In genomic region chr13:77300176-77301141, GRCh38 we compare ENCODE assay signal across 10 cellular contexts. TPM values are rescaled to one million over a fixed set of nuclear protein-coding genes. Genes with fewer than 3 reads are reported as not detected.
DNase-seq lines count a peak whose midpoint lies in the region; ATAC-seq and TF ChIP-seq lines count a peak whose summit lies in the region.
"Had no signal": no experiment of that assay in that cellular context is flagged by ENCODE, and none has a peak within 500 bp of the region (broad histone marks: within the 10 kb centered on the region; RNA-seq: fewer than 3 reads in every experiment).

No MANE protein-coding gene starts in this region.

- DNase-seq in heart left ventricle: no peak
- DNase-seq in right atrium auricular region (ENCODE audit: low spot score): no peak
- DNase-seq in SK-N-MC (ENCODE audit: low read depth, low spot score): no peak
- no peak for DNase-seq in aorta
- DNase-seq in amniotic stem cell (lab: John Stamatoyannopoulos, UW): no peak
- no peak for DNase-seq in HT-29 (ENCODE audit: low spot score)
- DNase-seq in cerebellar cortex (ENCODE audit: low spot score): no peak
- DNase-seq: CD8-positive, alpha-beta T cell; nephron progenitor cell had no signal

- peaks cover 0 to 67% (median 23%) of the 10 kb centered on the region in 12 donors for H3K4me1 ChIP-seq in heart left ventricle
- peaks cover 0 to 25% of the 10 kb centered on the region in 2 donors for H3K4me1 ChIP-seq in right atrium auricular region
- H3K4me1 ChIP-seq in gastroesophageal sphincter: peaks cover 10 to 42% (median 13%) of the 10 kb centered on the region in 3 donors
- H3K4me1 ChIP-seq in aorta (ENCODE audit: control insufficient read depth in 1 of 2, insufficient read depth in 2 of 2, low read length in 2 of 2): no peaks in the 10 kb centered on the region

- TF ChIP-seq POLR2A in heart left ventricle (IDR thresholded peaks at IDR 0.05) (no peak), gastroesophageal sphincter (IDR thresholded peaks at IDR 0.05) (no peak)

- H3K4me3 ChIP-seq in heart left ventricle: peak overlapping the region in 1 of 12 donors; percentile 2
- H3K4me3 ChIP-seq in right atrium auricular region: no peak overlapping the region
- H3K4me3 ChIP-seq in SK-N-MC: peak overlapping the region; percentile 66
- no peak overlapping the region for H3K4me3 ChIP-seq in gastroesophageal sphincter
- peak overlapping the region in 1 of 2 donors; percentile 18 for H3K4me3 ChIP-seq in aorta (ENCODE audit: low read length in 2 of 2)

- ATAC-seq in heart left ventricle (peak in 3 of 4 donors; percentile 20 to 45 (median 30)), gastroesophageal sphincter (no peak), aorta (ENCODE audit: low FRiP score) (peak; percentile 38)
- ATAC-seq: CD8-positive, alpha-beta T cell had no signal

- H3K27ac ChIP-seq in heart left ventricle (peak overlapping the region in 2 of 12 donors; percentile 4 to 65), right atrium auricular region (peak overlapping the region in 1 of 2 donors; percentile 16), SK-N-MC (peak overlapping the region; percentile 86), gastroesophageal sphincter (peak overlapping the region in 3 of 4 donors; percentile 1 to 39 (median 35)), aorta (ENCODE audit: low read depth in 1 of 2, low read length in 2 of 2) (peak overlapping the region in 1 of 2 donors; percentile 85)

- TF ChIP-seq EP300 in gastroesophageal sphincter (IDR thresholded peaks at IDR 0.05): no peak

- H3K36me3 ChIP-seq in heart left ventricle (peaks cover 0 to 9% (median 3%) of the 10 kb centered on the region in 9 donors), right atrium auricular region (no peaks in the 10 kb centered on the region), SK-N-MC (ENCODE audit: insufficient read depth, low read length) (peaks cover 8% of the 10 kb centered on the region), gastroesophageal sphincter (no peaks in the 10 kb centered on the region), aorta (ENCODE audit: control insufficient read depth in 1 of 2, insufficient read depth in 2 of 2, low read length in 1 of 2) (no peaks in the 10 kb centered on the region)

- H3K9ac ChIP-seq in SK-N-MC (ENCODE audit: insufficient read length): peak overlapping the region; percentile 73

- H3K27me3 ChIP-seq in heart left ventricle: no peaks in the 10 kb centered on the region
- no peaks in the 10 kb centered on the region for H3K27me3 ChIP-seq in right atrium auricular region
- no peaks in the 10 kb centered on the region for H3K27me3 ChIP-seq in gastroesophageal sphincter
- H3K27me3 ChIP-seq in aorta (ENCODE audit: control insufficient read depth in 1 of 2, insufficient read depth in 2 of 2, low read length in 1 of 2): no peaks in the 10 kb centered on the region

- intact Hi-C loops in heart left ventricle (cut with DNase I) (no loop called here), aorta (cut with DNase I) (no loop called here)

- TF ChIP-seq CTCF in heart left ventricle (IDR thresholded peaks at IDR 0.05): no peak
- no peak for TF ChIP-seq CTCF in right atrium auricular region (IDR thresholded peaks at IDR 0.05)
- no peak for TF ChIP-seq CTCF in gastroesophageal sphincter (IDR thresholded peaks at IDR 0.05)

- H3K9me3 ChIP-seq in heart left ventricle (peaks cover 0 to 12% (median 0%) of the 10 kb centered on the region in 12 donors), right atrium auricular region (no peaks in the 10 kb centered on the region), SK-N-MC (ENCODE audit: low read depth, low read length) (no peaks in the 10 kb centered on the region), gastroesophageal sphincter (no peaks in the 10 kb centered on the region), aorta (ENCODE audit: control insufficient read depth, low read length) (no peaks in the 10 kb centered on the region)

- 58 to 69% (median 64%) methylated on average over 6 of the region's 6 CpGs for WGBS in heart left ventricle, 4 donors
- WGBS in gastroesophageal sphincter (ENCODE audit: low coverage in 1 of 2), 2 donors: 55 to 60% methylated on average over 5 to 6 of the region's 6 CpGs
- 24 to 29% methylated on average over 6 of the region's 6 CpGs for WGBS in aorta, 2 donors

RNA-seq across cellular contexts. Expression of gene MYCBP2, which starts 26.4 kb away (rescaled TPM):
- total RNA-seq in heart left ventricle (10 to 100 TPM; 32.9 to 85.6 (median 64.9) TPM), right atrium auricular region (10 to 100 TPM; 78.6 to 91.2 TPM), gastroesophageal sphincter (100 to 1,000 TPM; 116 to 148 (median 119) TPM), aorta (100 to 1,000 TPM; 149 to 166 TPM)
- polyA plus RNA-seq in heart left ventricle (10 to 100 TPM; 15.7 to 30.7 TPM), aorta (10 to 100 TPM in 1 of 2 donors, 1 to 10 TPM in 1; 8.1 to 43.2 TPM)
- total RNA-seq in HT-29 (2014; rRNA removed; shearing (Covaris generic)): 54.9 and 60.3 TPM in 2 replicates
